1 cellular context compared by ENCODE assay signal in the genomic region with DNA sequence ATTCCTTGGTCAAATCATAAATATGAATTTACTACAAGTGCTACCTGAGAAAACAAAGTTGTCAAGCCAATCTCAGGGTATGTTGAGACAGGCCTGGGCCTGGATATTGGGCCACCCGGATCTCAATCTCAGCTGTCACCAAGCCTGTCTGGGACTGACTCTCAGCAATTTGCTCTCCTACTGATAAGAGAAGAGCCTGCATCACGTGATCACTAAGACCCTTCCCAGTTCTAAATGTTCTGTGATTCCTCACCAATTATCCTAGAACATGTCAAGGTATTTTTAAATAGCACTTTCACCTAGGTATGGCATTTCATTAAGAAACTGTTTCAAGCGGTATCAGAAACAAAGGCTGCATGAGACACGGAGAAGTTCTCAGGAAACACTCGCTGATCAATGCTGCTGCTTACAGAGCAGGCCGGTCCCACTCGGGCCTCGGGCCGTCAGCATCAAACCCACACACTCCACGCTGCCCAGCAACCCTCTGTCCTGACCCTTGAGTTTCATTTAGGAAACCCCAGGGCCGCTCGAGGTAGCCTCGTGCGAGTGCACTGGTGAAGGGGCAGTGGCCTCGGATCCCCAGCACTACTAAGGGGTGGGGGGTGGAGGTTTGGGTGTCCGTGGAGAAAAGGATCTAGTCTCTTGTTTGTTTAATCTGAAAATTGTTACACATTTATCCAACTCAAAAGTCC.
TF ChIP-seq lines count a peak whose summit lies in the region.

No MANE protein-coding gene starts in this region.

TF ChIP-seq in HepG2, 621 proteins besides CTCF, POLR2A, EP300 and RAD21 (continued from another document):
- TF ChIP-seq, protein P1, sequence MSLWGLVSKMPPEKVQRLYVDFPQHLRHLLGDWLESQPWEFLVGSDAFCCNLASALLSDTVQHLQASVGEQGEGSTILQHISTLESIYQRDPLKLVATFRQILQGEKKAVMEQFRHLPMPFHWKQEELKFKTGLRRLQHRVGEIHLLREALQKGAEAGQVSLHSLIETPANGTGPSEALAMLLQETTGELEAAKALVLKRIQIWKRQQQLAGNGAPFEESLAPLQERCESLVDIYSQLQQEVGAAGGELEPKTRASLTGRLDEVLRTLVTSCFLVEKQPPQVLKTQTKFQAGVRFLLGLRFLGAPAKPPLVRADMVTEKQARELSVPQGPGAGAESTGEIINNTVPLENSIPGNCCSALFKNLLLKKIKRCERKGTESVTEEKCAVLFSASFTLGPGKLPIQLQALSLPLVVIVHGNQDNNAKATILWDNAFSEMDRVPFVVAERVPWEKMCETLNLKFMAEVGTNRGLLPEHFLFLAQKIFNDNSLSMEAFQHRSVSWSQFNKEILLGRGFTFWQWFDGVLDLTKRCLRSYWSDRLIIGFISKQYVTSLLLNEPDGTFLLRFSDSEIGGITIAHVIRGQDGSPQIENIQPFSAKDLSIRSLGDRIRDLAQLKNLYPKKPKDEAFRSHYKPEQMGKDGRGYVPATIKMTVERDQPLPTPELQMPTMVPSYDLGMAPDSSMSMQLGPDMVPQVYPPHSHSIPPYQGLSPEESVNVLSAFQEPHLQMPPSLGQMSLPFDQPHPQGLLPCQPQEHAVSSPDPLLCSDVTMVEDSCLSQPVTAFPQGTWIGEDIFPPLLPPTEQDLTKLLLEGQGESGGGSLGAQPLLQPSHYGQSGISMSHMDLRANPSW (CRISPR knock-in tag; IDR thresholded peaks at IDR 0.05; ENCODE audit: borderline replicate concordance) = no peak
- no peak for TF ChIP-seq NR2F1 (CRISPR knock-in tag; IDR thresholded peaks at IDR 0.05)
- TF ChIP-seq, protein P2, sequence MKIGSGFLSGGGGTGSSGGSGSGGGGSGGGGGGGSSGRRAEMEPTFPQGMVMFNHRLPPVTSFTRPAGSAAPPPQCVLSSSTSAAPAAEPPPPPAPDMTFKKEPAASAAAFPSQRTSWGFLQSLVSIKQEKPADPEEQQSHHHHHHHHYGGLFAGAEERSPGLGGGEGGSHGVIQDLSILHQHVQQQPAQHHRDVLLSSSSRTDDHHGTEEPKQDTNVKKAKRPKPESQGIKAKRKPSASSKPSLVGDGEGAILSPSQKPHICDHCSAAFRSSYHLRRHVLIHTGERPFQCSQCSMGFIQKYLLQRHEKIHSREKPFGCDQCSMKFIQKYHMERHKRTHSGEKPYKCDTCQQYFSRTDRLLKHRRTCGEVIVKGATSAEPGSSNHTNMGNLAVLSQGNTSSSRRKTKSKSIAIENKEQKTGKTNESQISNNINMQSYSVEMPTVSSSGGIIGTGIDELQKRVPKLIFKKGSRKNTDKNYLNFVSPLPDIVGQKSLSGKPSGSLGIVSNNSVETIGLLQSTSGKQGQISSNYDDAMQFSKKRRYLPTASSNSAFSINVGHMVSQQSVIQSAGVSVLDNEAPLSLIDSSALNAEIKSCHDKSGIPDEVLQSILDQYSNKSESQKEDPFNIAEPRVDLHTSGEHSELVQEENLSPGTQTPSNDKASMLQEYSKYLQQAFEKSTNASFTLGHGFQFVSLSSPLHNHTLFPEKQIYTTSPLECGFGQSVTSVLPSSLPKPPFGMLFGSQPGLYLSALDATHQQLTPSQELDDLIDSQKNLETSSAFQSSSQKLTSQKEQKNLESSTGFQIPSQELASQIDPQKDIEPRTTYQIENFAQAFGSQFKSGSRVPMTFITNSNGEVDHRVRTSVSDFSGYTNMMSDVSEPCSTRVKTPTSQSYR (CRISPR knock-in tag; IDR thresholded peaks at IDR 0.05; ENCODE audit: borderline replicate concordance) = no peak
- TF ChIP-seq HOXA9 (CRISPR knock-in tag; IDR thresholded peaks at IDR 0.05; ENCODE audit: borderline replicate concordance) = no peak
- TF ChIP-seq ELF4 (CRISPR knock-in tag; IDR thresholded peaks at IDR 0.05; ENCODE audit: borderline replicate concordance) = no peak
- no peak for TF ChIP-seq NR2C2 (CRISPR knock-in tag; IDR thresholded peaks at IDR 0.05; ENCODE audit: borderline replicate concordance)
- no peak for TF ChIP-seq PHB2 (IDR thresholded peaks at IDR 0.05; ENCODE audit: partially characterized antibody)
- no peak for TF ChIP-seq ZNF629 (CRISPR knock-in tag; conservative IDR thresholded peaks at IDR 0.05)
- no peak for TF ChIP-seq RFXAP (CRISPR knock-in tag; IDR thresholded peaks at IDR 0.05; ENCODE audit: borderline replicate concordance)
- TF ChIP-seq ZNF703 (CRISPR knock-in tag; IDR thresholded peaks at IDR 0.05; ENCODE audit: borderline replicate concordance) = no peak
- no peak for TF ChIP-seq ZNF296 (CRISPR knock-in tag; conservative IDR thresholded peaks at IDR 0.05)
- no peak for TF ChIP-seq JDP2 (CRISPR knock-in tag; IDR thresholded peaks at IDR 0.05; ENCODE audit: borderline replicate concordance)
- TF ChIP-seq ZNF776 (CRISPR knock-in tag; IDR thresholded peaks at IDR 0.05) = no peak
- TF ChIP-seq, protein P3, sequence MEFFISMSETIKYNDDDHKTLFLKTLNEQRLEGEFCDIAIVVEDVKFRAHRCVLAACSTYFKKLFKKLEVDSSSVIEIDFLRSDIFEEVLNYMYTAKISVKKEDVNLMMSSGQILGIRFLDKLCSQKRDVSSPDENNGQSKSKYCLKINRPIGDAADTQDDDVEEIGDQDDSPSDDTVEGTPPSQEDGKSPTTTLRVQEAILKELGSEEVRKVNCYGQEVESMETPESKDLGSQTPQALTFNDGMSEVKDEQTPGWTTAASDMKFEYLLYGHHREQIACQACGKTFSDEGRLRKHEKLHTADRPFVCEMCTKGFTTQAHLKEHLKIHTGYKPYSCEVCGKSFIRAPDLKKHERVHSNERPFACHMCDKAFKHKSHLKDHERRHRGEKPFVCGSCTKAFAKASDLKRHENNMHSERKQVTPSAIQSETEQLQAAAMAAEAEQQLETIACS (CRISPR knock-in tag; IDR thresholded peaks at IDR 0.05) = no peak
- TF ChIP-seq NFRKB (IDR thresholded peaks at IDR 0.05) = no peak
- TF ChIP-seq CBX1 (IDR thresholded peaks at IDR 0.05; ENCODE audit: low read depth) = no peak
- TF ChIP-seq THYN1 (CRISPR knock-in tag; IDR thresholded peaks at IDR 0.05; ENCODE audit: borderline replicate concordance, low read depth) = no peak
- no peak for TF ChIP-seq MEIS1 (CRISPR knock-in tag; IDR thresholded peaks at IDR 0.05; ENCODE audit: borderline replicate concordance)
- no peak for TF ChIP-seq ISL2 (CRISPR knock-in tag; IDR thresholded peaks at IDR 0.05)
- TF ChIP-seq ZNF772 (CRISPR knock-in tag; IDR thresholded peaks at IDR 0.05) = no peak
- TF ChIP-seq, protein P4, sequence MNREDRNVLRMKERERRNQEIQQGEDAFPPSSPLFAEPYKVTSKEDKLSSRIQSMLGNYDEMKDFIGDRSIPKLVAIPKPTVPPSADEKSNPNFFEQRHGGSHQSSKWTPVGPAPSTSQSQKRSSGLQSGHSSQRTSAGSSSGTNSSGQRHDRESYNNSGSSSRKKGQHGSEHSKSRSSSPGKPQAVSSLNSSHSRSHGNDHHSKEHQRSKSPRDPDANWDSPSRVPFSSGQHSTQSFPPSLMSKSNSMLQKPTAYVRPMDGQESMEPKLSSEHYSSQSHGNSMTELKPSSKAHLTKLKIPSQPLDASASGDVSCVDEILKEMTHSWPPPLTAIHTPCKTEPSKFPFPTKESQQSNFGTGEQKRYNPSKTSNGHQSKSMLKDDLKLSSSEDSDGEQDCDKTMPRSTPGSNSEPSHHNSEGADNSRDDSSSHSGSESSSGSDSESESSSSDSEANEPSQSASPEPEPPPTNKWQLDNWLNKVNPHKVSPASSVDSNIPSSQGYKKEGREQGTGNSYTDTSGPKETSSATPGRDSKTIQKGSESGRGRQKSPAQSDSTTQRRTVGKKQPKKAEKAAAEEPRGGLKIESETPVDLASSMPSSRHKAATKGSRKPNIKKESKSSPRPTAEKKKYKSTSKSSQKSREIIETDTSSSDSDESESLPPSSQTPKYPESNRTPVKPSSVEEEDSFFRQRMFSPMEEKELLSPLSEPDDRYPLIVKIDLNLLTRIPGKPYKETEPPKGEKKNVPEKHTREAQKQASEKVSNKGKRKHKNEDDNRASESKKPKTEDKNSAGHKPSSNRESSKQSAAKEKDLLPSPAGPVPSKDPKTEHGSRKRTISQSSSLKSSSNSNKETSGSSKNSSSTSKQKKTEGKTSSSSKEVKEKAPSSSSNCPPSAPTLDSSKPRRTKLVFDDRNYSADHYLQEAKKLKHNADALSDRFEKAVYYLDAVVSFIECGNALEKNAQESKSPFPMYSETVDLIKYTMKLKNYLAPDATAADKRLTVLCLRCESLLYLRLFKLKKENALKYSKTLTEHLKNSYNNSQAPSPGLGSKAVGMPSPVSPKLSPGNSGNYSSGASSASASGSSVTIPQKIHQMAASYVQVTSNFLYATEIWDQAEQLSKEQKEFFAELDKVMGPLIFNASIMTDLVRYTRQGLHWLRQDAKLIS (CRISPR knock-in tag; IDR thresholded peaks at IDR 0.05) = no peak
- no peak for TF ChIP-seq ZNF883 (CRISPR knock-in tag; IDR thresholded peaks at IDR 0.05; ENCODE audit: not compliant biosample characterization)
